21 cellular contexts compared by ENCODE assay signal in genomic region chr11:44849922-44850321, GRCh38.
DNase-seq lines count a peak whose midpoint lies in the region; ATAC-seq and TF ChIP-seq lines count a peak whose summit lies in the region.
"Had no signal": no experiment of that assay in that cellular context is flagged by ENCODE, and none has a peak within 500 bp of the region (broad histone marks: within the 10 kb centered on the region; RNA-seq: fewer than 3 reads in every experiment).

No MANE protein-coding gene starts in this region.

- peaks cover 53% of the 10 kb centered on the region for H3K4me1 Mint-ChIP-seq in brain
- peaks cover 48% of the 10 kb centered on the region for H3K4me1 Mint-ChIP-seq in nephron progenitor cell
- peaks cover 24% of the 10 kb centered on the region for H3K4me1 Mint-ChIP-seq in GM23338
- H3K4me1 Mint-ChIP-seq: B cell had no signal

- H3K4me1 ChIP-seq in left ventricle myocardium inferior (peaks cover 73% of the 10 kb centered on the region), gastrocnemius medialis (no peaks in the 10 kb centered on the region), GM23338 (ENCODE audit: insufficient read depth) (peaks cover 9% of the 10 kb centered on the region)
- H3K4me1 ChIP-seq: SJCRH30 had no signal

- TF ChIP-seq CTCF in brain (conservative IDR thresholded peaks at IDR 0.05) (no peak), left ventricle myocardium inferior (IDR thresholded peaks at IDR 0.05; ENCODE audit: borderline replicate concordance) (no peak), nephron progenitor cell (IDR thresholded peaks at IDR 0.05) (no peak), gastrocnemius medialis (IDR thresholded peaks at IDR 0.05 in 4 of 5, conservative IDR thresholded peaks at IDR 0.05 in 1 of 5) (no peak), GM23338 (conservative IDR thresholded peaks at IDR 0.05; ENCODE audit: low read depth in 2 of 2) (no peak), GM13977 (IDR thresholded peaks at IDR 0.05; ENCODE audit: extremely low read depth, insufficient read depth, missing control alignments) (no peak)

- no peaks in the 10 kb centered on the region for H4K20me1 ChIP-seq in GM23338 (replicated peaks; ENCODE audit: insufficient read depth)

- in situ Hi-C loops in gastrocnemius medialis (cut with MboI; ENCODE audit: low sequenced_read_pairs in 4 of 4), result no loop called here
- in situ Hi-C loops in GM13977 (cut with MboI; ENCODE audit: low pct_unique_long_range_greater_than_20kb, low sequenced_read_pairs, unreplicated experiment), result no loop called here

- intact Hi-C loops in left ventricle myocardium inferior (cut with micrococcal nuclease), result no loop called here
- intact Hi-C loops in gastrocnemius medialis (cut with DNase I; ENCODE audit: low total_unique reads), result no loop called here

- TF ChIP-seq POLR2A in gastrocnemius medialis (IDR thresholded peaks at IDR 0.05), result no peak

- H3K4me3 ChIP-seq in left ventricle myocardium inferior (no peak overlapping the region), gastrocnemius medialis (no peak overlapping the region), GM23338 (no peak overlapping the region)
- H3K4me3 ChIP-seq: A549, SJCRH30 had no signal

- peak overlapping the region; percentile 70 for H3K27ac ChIP-seq in left ventricle myocardium inferior (replicated peaks)
- peak overlapping the region in 3 of 4 donors; percentile 11 to 55 (median 23) for H3K27ac ChIP-seq in gastrocnemius medialis
- H3K27ac ChIP-seq in GM23338 (ENCODE audit: low read depth), result no peak overlapping the region
- H3K27ac ChIP-seq: A549, SJCRH30 had no signal

- H3K9me2 ChIP-seq in GM23338 (ENCODE audit: insufficient read depth), result no peaks in the 10 kb centered on the region

- H3K9me3 ChIP-seq in left ventricle myocardium inferior (replicated peaks) (peaks cover 6% of the 10 kb centered on the region), gastrocnemius medialis (no peaks in the 10 kb centered on the region)

- H3K4me3 Mint-ChIP-seq in brain (no peak overlapping the region), nephron progenitor cell (no peak overlapping the region), GM23338 (no peak overlapping the region)
- H3K4me3 Mint-ChIP-seq: B cell, HFFc6 had no signal

- ATAC-seq in gastrocnemius medialis (peak in 1 of 2 donors; percentile 60), GM23338 (no peak)
- ATAC-seq: A549, Panc1 had no signal

- no peak overlapping the region for H3K4me2 ChIP-seq in GM23338
- H3K4me2 ChIP-seq: A549 had no signal

- H3F3A ChIP-seq in GM23338 (replicated peaks; ENCODE audit: low read depth), result no peaks in the 10 kb centered on the region

- peaks cover 6 to 21% (median 11%) of the 10 kb centered on the region in 5 experiments for H3K9me3 Mint-ChIP-seq in brain
- H3K9me3 Mint-ChIP-seq in nephron progenitor cell, result peaks cover 24% of the 10 kb centered on the region
- peaks cover 16% of the 10 kb centered on the region for H3K9me3 Mint-ChIP-seq in GM23338

- peak overlapping the region in 3 of 5 experiments; percentile 34 to 80 (median 62) for H3K27ac Mint-ChIP-seq in brain
- H3K27ac Mint-ChIP-seq in nephron progenitor cell, result peak overlapping the region; percentile 68
- H3K27ac Mint-ChIP-seq in GM23338, result no peak overlapping the region
- H3K27ac Mint-ChIP-seq: B cell, HFFc6 had no signal

- H3K79me2 ChIP-seq in GM23338 (replicated peaks; ENCODE audit: insufficient read depth), result no peaks in the 10 kb centered on the region

- H3K36me3 ChIP-seq in left ventricle myocardium inferior, result peaks cover 13% of the 10 kb centered on the region
- H3K36me3 ChIP-seq in gastrocnemius medialis, result no peaks in the 10 kb centered on the region
- H3K36me3 ChIP-seq in GM23338 (ENCODE audit: insufficient read depth), result peaks cover 4% of the 10 kb centered on the region

- H3K27me3 Mint-ChIP-seq in brain (peaks cover 4% of the 10 kb centered on the region), nephron progenitor cell (ENCODE audit: low read depth, poor library complexity) (peaks cover 5% of the 10 kb centered on the region), GM23338 (ENCODE audit: insufficient read depth, low read depth, poor library complexity) (peaks cover 12% of the 10 kb centered on the region)
- H3K27me3 Mint-ChIP-seq: B cell had no signal

- H2AFZ ChIP-seq in GM23338, result no peak overlapping the region

- no peak for DNase-seq in left ventricle myocardium inferior
- no peak for DNase-seq in nephron progenitor cell
- no peak for DNase-seq in gastrocnemius medialis
- no peak for DNase-seq in GM23338 (ENCODE audit: low spot score)
- DNase-seq in T1000 (lab: John Stamatoyannopoulos, UW), result no peak
- no peak for DNase-seq in GM13977 (ENCODE audit: low spot score)
- DNase-seq: DMS79, H7, HFFc6, Karpas-422, MV-4-11, NCI-H1105 treated with DMSO at 0.1 percent for 48 hours, NCI-H2029 treated with DMSO at 0.1 percent for 48 hours, NCI-H345, NCI-H524, NCI-H774, SJCRH30 had no signal

- H3K27me3 ChIP-seq in left ventricle myocardium inferior (ENCODE audit: low read depth) (no peaks in the 10 kb centered on the region), gastrocnemius medialis (no peaks in the 10 kb centered on the region), GM23338 (ENCODE audit: insufficient read depth) (no peaks in the 10 kb centered on the region)
- H3K27me3 ChIP-seq: SJCRH30 had no signal

- H3K36me3 Mint-ChIP-seq in brain (peaks cover 26% of the 10 kb centered on the region), nephron progenitor cell (ENCODE audit: low read depth) (peaks cover 21% of the 10 kb centered on the region), GM23338 (ENCODE audit: low read depth) (peaks cover 24% of the 10 kb centered on the region)

TF ChIP-seq in GM23338, 12 proteins besides CTCF, POLR2A, EP300 and RAD21 (continues in another document):
- TF ChIP-seq EZH2phosphoT487 (IDR thresholded peaks at IDR 0.05; ENCODE audit: unreplicated experiment) (no peak), EZH2 (IDR thresholded peaks at IDR 0.05; ENCODE audit: low read depth, unreplicated experiment) (no peak)
- TF ChIP-seq, protein P1, sequence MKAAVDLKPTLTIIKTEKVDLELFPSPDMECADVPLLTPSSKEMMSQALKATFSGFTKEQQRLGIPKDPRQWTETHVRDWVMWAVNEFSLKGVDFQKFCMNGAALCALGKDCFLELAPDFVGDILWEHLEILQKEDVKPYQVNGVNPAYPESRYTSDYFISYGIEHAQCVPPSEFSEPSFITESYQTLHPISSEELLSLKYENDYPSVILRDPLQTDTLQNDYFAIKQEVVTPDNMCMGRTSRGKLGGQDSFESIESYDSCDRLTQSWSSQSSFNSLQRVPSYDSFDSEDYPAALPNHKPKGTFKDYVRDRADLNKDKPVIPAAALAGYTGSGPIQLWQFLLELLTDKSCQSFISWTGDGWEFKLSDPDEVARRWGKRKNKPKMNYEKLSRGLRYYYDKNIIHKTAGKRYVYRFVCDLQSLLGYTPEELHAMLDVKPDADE (IDR thresholded peaks at IDR 0.05), result no peak
